Comparison of ENCODE assay signal across 25 cellular contexts in the genomic region with DNA sequence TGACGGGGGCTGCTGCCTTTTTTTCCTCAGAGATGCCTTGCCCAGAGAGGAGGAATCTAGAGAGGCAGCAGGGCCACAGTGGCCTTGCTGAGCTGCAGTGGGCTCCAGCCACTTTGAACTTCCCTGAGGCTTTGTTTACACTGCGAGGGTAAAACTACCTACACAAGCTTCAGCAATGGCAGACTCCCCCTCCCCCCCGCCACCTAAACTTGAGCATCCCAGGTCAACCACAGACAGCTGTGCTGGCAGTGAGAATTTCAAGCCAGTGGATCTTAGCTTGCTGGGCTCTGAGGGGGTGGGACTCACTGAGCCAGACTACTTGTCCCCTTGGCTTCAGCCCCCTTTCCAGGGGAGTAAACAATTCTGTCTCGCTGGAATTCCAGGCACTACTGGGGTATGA. TPM values are rescaled to one million over a fixed set of nuclear protein-coding genes. Genes with fewer than 3 reads are reported as not detected.
"Had no signal": no experiment of that assay in that cellular context is flagged by ENCODE, and none has a peak within 500 bp of the region (broad histone marks: within the 10 kb centered on the region; RNA-seq: fewer than 3 reads in every experiment).

No MANE protein-coding gene starts in this region.

- ATAC-seq: K562 had no signal

- H3K9ac ChIP-seq: KMS-11 had no signal

- H3K4me1 Mint-ChIP-seq: IgD-negative memory B cell had no signal

- DNase-seq: Kasumi-1, MM.1S, NCI-H1092 treated with DMSO at 0.1 percent for 48 hours, NCI-H1436, NCI-H187, NCI-H2029, NCI-H2081 treated with DMSO at 0.1 percent for 48 hours, NCI-H2171, NCI-H226, NCI-H446, NCI-H524, NCI-H526 treated with DMSO at 0.1 percent for 48 hours, NCI-H748 treated with DMSO at 0.1 percent for 48 hours, Right ventricle myocardium superior, RPMI8226, T-helper 2 cell had no signal

- H3K4me3 Mint-ChIP-seq: IgD-negative memory B cell had no signal

- H3K4me1 ChIP-seq: SJSA1 had no signal

- H3K27ac Mint-ChIP-seq: IgD-negative memory B cell had no signal

- H3K9me3 ChIP-seq: SJSA1 had no signal

- FAIRE-seq: HTR-8/SVneo, K562, RCC 7860 had no signal

- H3K36me3 ChIP-seq: SJSA1 had no signal

- H3K36me3 Mint-ChIP-seq: IgD-negative memory B cell had no signal

- H3K27ac ChIP-seq: HL-60, KMS-11, SJSA1, SK-N-MC had no signal

- H3K27me3 Mint-ChIP-seq: IgD-negative memory B cell had no signal

- H3K4me3 ChIP-seq: K562, SJSA1, SK-N-MC had no signal

RNA-seq across cellular contexts. Expression of a gene that starts 11.8 kb away (rescaled TPM):
- total RNA-seq: K562; Right ventricle myocardium superior; SJSA1; T-helper 1 cell treated with Interleukin-12 subunit alpha and Interleukin-12 subunit beta and Interleukin-4 antibody, amounts not matched to agents 30 ng/mL and 1 ng/mL, for 36 hours had no signal
- polyA plus RNA-seq: IgD-negative memory B cell, K562 had no signal
